ENCODE assay signal across 13 cellular contexts in the genomic region with DNA sequence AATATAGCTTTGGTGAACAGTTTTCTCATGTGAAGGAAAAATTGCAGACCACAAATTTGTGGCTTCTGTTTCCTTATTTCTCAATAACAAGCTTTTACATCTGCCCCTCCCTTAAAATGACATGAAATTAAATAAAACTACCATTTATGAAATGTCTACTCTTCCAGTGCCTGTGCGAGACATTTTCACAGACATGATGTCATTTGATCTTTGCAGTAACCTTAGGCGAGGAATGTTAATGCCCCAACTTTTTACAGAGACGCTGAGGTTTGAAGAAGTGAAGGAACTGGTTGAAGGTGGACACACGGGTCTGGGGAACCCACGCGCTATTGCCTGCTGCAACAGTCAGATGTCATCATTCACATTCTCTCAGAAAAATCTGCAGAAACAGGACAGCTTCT.
DNase-seq lines count a peak whose midpoint lies in the region; ATAC-seq and TF ChIP-seq lines count a peak whose summit lies in the region.
"Had no signal": no experiment of that assay in that cellular context is flagged by ENCODE, and none has a peak within 500 bp of the region (broad histone marks: within the 10 kb centered on the region; RNA-seq: fewer than 3 reads in every experiment).

No MANE protein-coding gene starts in this region.

- peaks cover 4% of the 10 kb centered on the region for H3K36me3 ChIP-seq in thymus (ENCODE audit: control insufficient read depth, insufficient read depth)

- TF ChIP-seq CTCF in endothelial cell (IDR thresholded peaks at IDR 0.05; ENCODE audit: unreplicated experiment), result no peak
- TF ChIP-seq CTCF in Calu3 (IDR thresholded peaks at IDR 0.05; ENCODE audit: unreplicated experiment), result no peak

- no peaks in the 10 kb centered on the region for H3K9me3 ChIP-seq in thymus (ENCODE audit: control insufficient read depth)
- H3K9me3 ChIP-seq: mucosa of descending colon, right lobe of liver had no signal

- peaks cover 76% of the 10 kb centered on the region for H3K4me1 Mint-ChIP-seq in activated T-cell treated with anti-CD3 and anti-CD28 coated beads, Interleukin-2, amount 50 U/mL, for 72 hours (ENCODE audit: low read depth)
- peaks cover 67% of the 10 kb centered on the region for H3K4me1 Mint-ChIP-seq in T-helper 1 cell treated with Interleukin-12 subunit alpha and Interleukin-12 subunit beta and Interleukin-4 antibody, amounts not matched to agents 30 μg/mL and 1 μg/mL, for 36 hours (ENCODE audit: low read depth)
- H3K4me1 Mint-ChIP-seq in endothelial cell (ENCODE audit: unreplicated experiment) (peaks cover 22% of the 10 kb centered on the region), Calu3 (ENCODE audit: low read depth, unreplicated experiment) (no peaks in the 10 kb centered on the region)

- intact Hi-C loops in Calu3 (cut with micrococcal nuclease; ENCODE audit: unreplicated experiment), result no loop called here

- H3K27ac Mint-ChIP-seq in activated T-cell treated with anti-CD3 and anti-CD28 coated beads, Interleukin-2, amount 50 U/mL, for 72 hours, result peak overlapping the region; percentile 96
- peak overlapping the region; percentile 68 for H3K27ac Mint-ChIP-seq in T-helper 1 cell treated with Interleukin-12 subunit alpha and Interleukin-12 subunit beta and Interleukin-4 antibody, amounts not matched to agents 30 μg/mL and 1 μg/mL, for 36 hours
- H3K27ac Mint-ChIP-seq in endothelial cell (ENCODE audit: unreplicated experiment), result peak overlapping the region; percentile 31
- H3K27ac Mint-ChIP-seq in Calu3 (ENCODE audit: unreplicated experiment), result no peak overlapping the region

- 30% methylated on average over 6 of the region's 6 CpGs for WGBS in thymus

- peaks cover 9 to 16% of the 10 kb centered on the region in 2 donors for H3K36me3 Mint-ChIP-seq in activated T-cell treated with anti-CD3 and anti-CD28 coated beads, Interleukin-2, amount 50 U/mL, for 72 hours (ENCODE audit: insufficient read depth in 2 of 2)
- peaks cover 46% of the 10 kb centered on the region for H3K36me3 Mint-ChIP-seq in T-helper 1 cell treated with Interleukin-12 subunit alpha and Interleukin-12 subunit beta and Interleukin-4 antibody, amounts not matched to agents 30 μg/mL and 1 μg/mL, for 36 hours (ENCODE audit: low read depth)
- peaks cover 10% of the 10 kb centered on the region for H3K36me3 Mint-ChIP-seq in endothelial cell (ENCODE audit: low read depth, unreplicated experiment)
- H3K36me3 Mint-ChIP-seq in Calu3 (ENCODE audit: insufficient read depth, unreplicated experiment), result peaks cover 4% of the 10 kb centered on the region

- H3K27me3 Mint-ChIP-seq in activated T-cell treated with anti-CD3 and anti-CD28 coated beads, Interleukin-2, amount 50 U/mL, for 72 hours (ENCODE audit: low read depth), result no peaks in the 10 kb centered on the region
- no peaks in the 10 kb centered on the region for H3K27me3 Mint-ChIP-seq in T-helper 1 cell treated with Interleukin-12 subunit alpha and Interleukin-12 subunit beta and Interleukin-4 antibody, amounts not matched to agents 30 μg/mL and 1 μg/mL, for 36 hours (ENCODE audit: low read depth)
- H3K27me3 Mint-ChIP-seq in endothelial cell (ENCODE audit: unreplicated experiment), result no peaks in the 10 kb centered on the region
- H3K27me3 Mint-ChIP-seq in Calu3 (ENCODE audit: unreplicated experiment), result no peaks in the 10 kb centered on the region

- peak overlapping the region; percentile 31 for H3K27ac ChIP-seq in thymus (ENCODE audit: low read depth)
- H3K27ac ChIP-seq: right lobe of liver, tibial nerve had no signal

- peak overlapping the region; percentile 43 to 77 for H3K4me3 Mint-ChIP-seq in activated T-cell treated with anti-CD3 and anti-CD28 coated beads, Interleukin-2, amount 50 U/mL, for 72 hours
- peak overlapping the region; percentile 61 for H3K4me3 Mint-ChIP-seq in T-helper 1 cell treated with Interleukin-12 subunit alpha and Interleukin-12 subunit beta and Interleukin-4 antibody, amounts not matched to agents 30 μg/mL and 1 μg/mL, for 36 hours
- H3K4me3 Mint-ChIP-seq in endothelial cell (ENCODE audit: unreplicated experiment) (no peak overlapping the region), Calu3 (ENCODE audit: low read depth, unreplicated experiment) (no peak overlapping the region)

- H3K27me3 ChIP-seq in thymus (ENCODE audit: control insufficient read depth, insufficient read depth), result no peaks in the 10 kb centered on the region
- H3K27me3 ChIP-seq: right lobe of liver, tibial nerve had no signal

- peaks cover 3% of the 10 kb centered on the region in 2 donors for H3K9me3 Mint-ChIP-seq in activated T-cell treated with anti-CD3 and anti-CD28 coated beads, Interleukin-2, amount 50 U/mL, for 72 hours
- peaks cover 9% of the 10 kb centered on the region for H3K9me3 Mint-ChIP-seq in T-helper 1 cell treated with Interleukin-12 subunit alpha and Interleukin-12 subunit beta and Interleukin-4 antibody, amounts not matched to agents 30 μg/mL and 1 μg/mL, for 36 hours
- H3K9me3 Mint-ChIP-seq in endothelial cell (ENCODE audit: unreplicated experiment), result peaks cover 4% of the 10 kb centered on the region
- H3K9me3 Mint-ChIP-seq in Calu3 (ENCODE audit: low read depth, unreplicated experiment), result peaks cover 4% of the 10 kb centered on the region

- no peak for ATAC-seq in activated T-cell treated with anti-CD3 and anti-CD28 coated beads, Interleukin-2, amount 50 U/mL, for 72 hours (replicated peaks in 1 of 2)
- ATAC-seq in HG02798 (IDR thresholded peaks at IDR 0.05; ENCODE audit: poor library complexity, unreplicated experiment), result no peak
- ATAC-seq: mucosa of descending colon had no signal

- BruUV-seq in Calu3 (replicated peaks; lab: Mats Ljungman, UMichigan), result no TSS peak

- DNase-seq in activated T-cell treated with anti-CD3 and anti-CD28 coated beads, Interleukin-2, amount 50 U/mL, for 72 hours, result no peak
- DNase-seq in activated T-cell treated with anti-CD3 and anti-CD28 coated beads for 4 hours, result no peak
- DNase-seq in endothelial cell (ENCODE audit: low spot score), result no peak
- no peak for DNase-seq in Calu3
- no peak for DNase-seq in stimulated activated CD4-positive, alpha-beta T cell treated with anti-CD3 and anti-CD28 coated beads, Interleukin-12 subunit alpha, Interleukin-12 subunit beta, amount 100 ng/mL, for 4 hours
- DNase-seq: erythroblast, mucosa of descending colon, NCI-H1930, right lobe of liver had no signal

- H3K4me3 ChIP-seq in thymus (ENCODE audit: low read length), result no peak overlapping the region
- H3K4me3 ChIP-seq: mucosa of descending colon, right lobe of liver, tibial nerve had no signal

- CTCF ChIA-PET in Calu3 (lab: Charles Lee), result no interaction called here

- peaks cover 14% of the 10 kb centered on the region for H3K4me1 ChIP-seq in thymus (ENCODE audit: control insufficient read depth, insufficient read depth, low read length)

Comparison
In these comparisons a context has a peak if more than half of its experiments do, and no peak if none do; other contexts are left out.
1. H3K4me3 Mint-ChIP-seq: peak in activated T-cell treated with anti-CD3 and anti-CD28 coated beads, Interleukin-2, amount 50 U/mL, for 72 hours (2 of 2) and T-helper 1 cell treated with Interleukin-12 subunit alpha and Interleukin-12 subunit beta and Interleukin-4 antibody, amounts not matched to agents 30 μg/mL and 1 μg/mL, for 36 hours (single experiment); none in endothelial cell (single experiment) and Calu3 (single experiment).